Comparison of ENCODE assay signal across 22 cellular contexts in genomic region chr2:60140180-60140579, GRCh38.
"Had no signal": no experiment of that assay in that cellular context is flagged by ENCODE, and none has a peak within 500 bp of the region (broad histone marks: within the 10 kb centered on the region; RNA-seq: fewer than 3 reads in every experiment).

No MANE protein-coding gene starts in this region.

- H3K27ac Mint-ChIP-seq: activated B cell treated with CpG ODN at 0.5 μM for 24 hours; activated CD8-positive, alpha-beta T cell treated with anti-CD3 and anti-CD28 coated beads for 36 hours; activated naive CD8-positive, alpha-beta T cell treated with anti-CD3 and anti-CD28 coated beads, Interleukin-2, amount 10 ng/mL, durations not matched to agents 7 days and 5 days; activated T-helper 2 cell treated with anti-CD3 and anti-CD28 coated beads, Interferon-gamma antibody, Interleukin-2, Interleukin-4, amounts not matched to agents 10 μg/mL and 5 μg/mL and 100 μg/mL, durations not matched to agents 14 hours and 24 hours and 36 hours; endodermal cell; immature natural killer cell; memory B cell; stimulated activated naive B cell treated with anti-CD40 and anti-IgM and Interleukin-4, amounts not matched to agents 10 μg/mL and 1 μg/mL and 100 μg/mL, for 72 hours; T-helper 2 cell treated with Interferon-gamma antibody and Interleukin-4, amounts not matched to agents 5 μg/mL and 100 μg/mL, for 36 hours had no signal

- H3K27me3 Mint-ChIP-seq: activated B cell treated with CpG ODN at 0.5 μM for 24 hours; activated CD8-positive, alpha-beta T cell treated with anti-CD3 and anti-CD28 coated beads for 36 hours; activated naive CD8-positive, alpha-beta T cell treated with anti-CD3 and anti-CD28 coated beads, Interleukin-2, amount 10 ng/mL, durations not matched to agents 7 days and 5 days; brain; central memory CD8-positive, alpha-beta T cell; memory B cell; stimulated activated naive B cell treated with anti-CD40 and anti-IgM and Interleukin-4, amounts not matched to agents 10 μg/mL and 1 μg/mL and 100 μg/mL, for 72 hours had no signal

- H3K36me3 Mint-ChIP-seq: activated naive CD8-positive, alpha-beta T cell treated with anti-CD3 and anti-CD28 coated beads, Interleukin-2, amount 10 ng/mL, durations not matched to agents 7 days and 5 days; immature natural killer cell had no signal

- H3K9me3 Mint-ChIP-seq: activated T-helper 2 cell treated with anti-CD3 and anti-CD28 coated beads, Interferon-gamma antibody, Interleukin-2, Interleukin-4, amounts not matched to agents 10 μg/mL and 5 μg/mL and 100 μg/mL, durations not matched to agents 14 hours and 24 hours and 36 hours; T-helper 2 cell treated with Interferon-gamma antibody and Interleukin-4, amounts not matched to agents 5 μg/mL and 100 μg/mL, for 36 hours had no signal

- H3K27me3 ChIP-seq: colonic mucosa, gastroesophageal sphincter, heart right ventricle, sigmoid colon had no signal

- H3K4me3 ChIP-seq: colonic mucosa, gastroesophageal sphincter, heart right ventricle, sigmoid colon had no signal

- H3K9me3 ChIP-seq: colonic mucosa had no signal

- H3K4me1 ChIP-seq: colonic mucosa, gastroesophageal sphincter, heart right ventricle, sigmoid colon had no signal

- H3K4me3 Mint-ChIP-seq: activated B cell treated with CpG ODN at 0.5 μM for 24 hours; activated CD8-positive, alpha-beta T cell treated with anti-CD3 and anti-CD28 coated beads for 36 hours; activated naive CD8-positive, alpha-beta T cell treated with anti-CD3 and anti-CD28 coated beads, Interleukin-2, amount 10 ng/mL, durations not matched to agents 7 days and 5 days; brain; central memory CD8-positive, alpha-beta T cell; endodermal cell; immature natural killer cell; memory B cell; stimulated activated naive B cell treated with anti-CD40 and anti-IgM and Interleukin-4, amounts not matched to agents 10 μg/mL and 1 μg/mL and 100 μg/mL, for 72 hours; T-helper 2 cell treated with Interferon-gamma antibody and Interleukin-4, amounts not matched to agents 5 μg/mL and 100 μg/mL, for 36 hours had no signal

- DNase-seq: activated B cell treated with CpG ODN at 0.5 μM for 24 hours; activated CD4-positive, alpha-beta T cell treated with anti-CD3 and anti-CD28 coated beads for 48 hours; activated CD8-positive, alpha-beta T cell treated with anti-CD3 and anti-CD28 coated beads for 36 hours; activated naive CD4-positive, alpha-beta T cell treated with Interleukin-2 at 50 U/mL for 16 hours; activated naive CD8-positive, alpha-beta T cell treated with anti-CD3 and anti-CD28 coated beads, Interleukin-2, amount 10 ng/mL, durations not matched to agents 7 days and 5 days; activated T-cell treated with anti-CD3 and anti-CD28 coated beads, Interleukin-2, amount 50 U/mL, for 1 hour; amygdala; colonic mucosa; endodermal cell; erythroblast; heart right ventricle; immature natural killer cell; left ventricle myocardium superior; naive thymus-derived CD8-positive, alpha-beta T cell; sigmoid colon; stimulated activated naive B cell treated with anti-CD40 and anti-IgM and Interleukin-4, amounts not matched to agents 10 μg/mL and 1 μg/mL and 100 μg/mL, for 72 hours had no signal

- H3K4me1 Mint-ChIP-seq: activated B cell treated with CpG ODN at 0.5 μM for 24 hours; activated naive CD8-positive, alpha-beta T cell treated with anti-CD3 and anti-CD28 coated beads, Interleukin-2, amount 10 ng/mL, durations not matched to agents 7 days and 5 days; central memory CD8-positive, alpha-beta T cell; endodermal cell; immature natural killer cell; memory B cell had no signal

- H3K36me3 ChIP-seq: colonic mucosa, gastroesophageal sphincter, heart right ventricle, sigmoid colon had no signal
